Comparison of ENCODE assay signal across 8 cellular contexts in the genomic region with DNA sequence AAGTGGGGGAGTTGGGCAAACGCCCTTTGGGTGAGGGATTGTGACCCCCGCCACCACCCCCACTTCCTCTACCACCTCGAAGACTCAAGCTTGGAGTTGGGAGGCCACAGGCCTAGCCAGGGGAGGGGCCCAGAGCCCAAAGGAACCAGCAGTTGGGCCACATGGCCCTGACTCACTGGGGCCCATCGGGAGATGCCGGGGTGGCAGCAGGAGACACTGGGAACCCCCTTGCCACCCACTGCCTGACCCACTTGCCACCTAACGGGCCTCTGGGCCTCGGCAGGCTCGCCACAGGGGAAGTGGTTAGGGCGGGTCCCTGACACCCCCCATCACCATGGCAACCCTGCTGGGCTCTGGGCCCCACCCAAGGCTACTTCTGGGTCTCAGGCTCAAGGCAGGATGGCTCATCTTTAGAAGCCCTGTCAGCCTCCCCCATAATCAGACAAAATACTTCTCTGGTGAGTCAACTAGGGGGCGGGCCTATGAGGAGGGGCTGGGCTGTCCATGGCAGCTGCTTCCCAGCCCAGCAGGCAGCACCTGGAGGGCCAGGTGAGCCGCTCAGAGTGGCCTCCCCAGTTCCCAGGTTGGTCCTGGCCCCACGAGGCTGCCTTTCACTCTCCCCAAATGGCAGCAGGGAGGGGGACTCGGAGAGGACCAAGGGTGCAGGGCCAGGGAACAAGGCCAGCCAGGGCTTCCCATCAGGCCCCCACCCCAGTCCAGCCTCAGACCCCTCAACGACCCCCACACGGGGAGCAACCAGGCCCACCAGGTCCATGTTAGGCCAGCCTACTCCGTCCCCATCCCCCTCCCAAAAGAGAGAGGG. TPM values are rescaled to one million over a fixed set of nuclear protein-coding genes. Genes with fewer than 3 reads are reported as not detected.
DNase-seq lines count a peak whose midpoint lies in the region; ATAC-seq and TF ChIP-seq lines count a peak whose summit lies in the region.

No MANE protein-coding gene starts in this region.

- DNase-seq in DMS153 (lab: John Stamatoyannopoulos, UW) (peak; percentile 56), OCI-M2 (lab: John Stamatoyannopoulos, UW; ENCODE audit: unreplicated experiment) (peak; percentile 9), fibroblast of peridontal ligament (ENCODE audit: extremely low read depth) (peak; percentile 88), osteocyte (ENCODE audit: extremely low spot score, unreplicated experiment) (peak; percentile 91), tibial artery (peak; percentile 81 to 84), mesenteric fat pad (ENCODE audit: low spot score) (no peak)
- DNase-seq in activated T-cell treated with anti-CD3 and anti-CD28 coated beads, Interleukin-2, amount 50 U/mL, for 48 hours: peak; percentile 91 to 94

- peak overlapping the region; percentile 86 for H3K27ac Mint-ChIP-seq in osteocyte (ENCODE audit: unreplicated experiment)

- peak overlapping the region; percentile 78 to 85 for H3K4me3 ChIP-seq in tibial artery

- H3K9me3 ChIP-seq in tibial artery: no peaks in the 10 kb centered on the region

- no peaks in the 10 kb centered on the region for H3K27me3 Mint-ChIP-seq in osteocyte (ENCODE audit: unreplicated experiment)

- H3K9me3 Mint-ChIP-seq in osteocyte (ENCODE audit: unreplicated experiment): no peaks in the 10 kb centered on the region

- TF ChIP-seq CTCF in osteocyte (IDR thresholded peaks at IDR 0.05): no peak
- TF ChIP-seq CTCF in tibial artery (IDR thresholded peaks at IDR 0.05): no peak

- peaks cover 10% of the 10 kb centered on the region for H3K36me3 Mint-ChIP-seq in osteocyte (ENCODE audit: unreplicated experiment)

- no peaks in the 10 kb centered on the region for H3K27me3 ChIP-seq in tibial artery

- H3K4me3 Mint-ChIP-seq in osteocyte (ENCODE audit: unreplicated experiment): peak overlapping the region; percentile 74

- H3K4me1 Mint-ChIP-seq in osteocyte (ENCODE audit: unreplicated experiment): peaks cover 24% of the 10 kb centered on the region

- H3K4me1 ChIP-seq in tibial artery: peaks cover 0 to 50% (median 37%) of the 10 kb centered on the region in 4 donors

- intact Hi-C loops in tibial artery (cut with DNase I; ENCODE audit: low total_unique reads): no loop called here

- H3K27ac ChIP-seq in tibial artery: peak overlapping the region; percentile 96 to 98

- peak; percentile 27 for ATAC-seq in HG02571 (IDR thresholded peaks at IDR 0.05; ENCODE audit: unreplicated experiment)

- peaks cover 59 to 67% (median 60%) of the 10 kb centered on the region in 3 donors for H3K36me3 ChIP-seq in tibial artery

RNA-seq across cellular contexts. Expression of gene FLNA, which starts 5.6 kb away (rescaled TPM):
- total RNA-seq in osteocyte: 2,024 and 2,203 TPM in 2 replicates
- total RNA-seq in mesenteric fat pad: 1,133 TPM

RNA-seq across cellular contexts. Expression of gene EMD, which starts 10.3 kb away (rescaled TPM):
- total RNA-seq in osteocyte (68.9 and 73.1 TPM in 2 replicates), mesenteric fat pad (57.4 TPM)

RNA-seq across cellular contexts. Expression of gene RPL10, which starts 29.3 kb away (rescaled TPM):
- total RNA-seq in osteocyte (2,857 and 2,892 TPM in 2 replicates), mesenteric fat pad (2,424 TPM)

RNA-seq across cellular contexts. Expression of gene DNASE1L1, which starts 40.2 kb away (rescaled TPM):
- total RNA-seq in osteocyte (27.9 and 28.1 TPM in 2 replicates), mesenteric fat pad (18.9 TPM)

RNA-seq across cellular contexts. Expression of gene TAFAZZIN, which starts 42.5 kb away (rescaled TPM):
- total RNA-seq in osteocyte (46.2 and 47.3 TPM in 2 replicates), mesenteric fat pad (32.4 TPM)
